In the genomic region with DNA sequence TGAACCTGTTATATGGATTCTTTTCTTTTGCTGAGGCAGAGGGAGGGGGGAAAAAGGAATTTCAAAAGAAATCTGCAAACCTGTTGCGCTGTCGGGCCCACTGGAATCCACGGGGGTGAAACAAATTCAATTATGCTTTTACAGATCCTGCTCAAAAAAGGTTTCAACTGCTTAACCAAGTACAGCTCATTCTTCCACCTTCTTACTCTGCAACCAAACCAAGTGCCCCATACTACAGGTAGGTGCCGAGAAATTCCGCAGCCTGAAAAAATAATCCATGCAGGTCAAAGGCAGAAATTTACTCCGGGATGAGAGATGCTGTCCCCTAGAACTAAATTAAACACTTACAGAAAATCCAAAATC, we compare ENCODE assay signal across 8 cellular contexts.
DNase-seq lines count a peak whose midpoint lies in the region; ATAC-seq lines count a peak whose summit lies in the region.

No MANE protein-coding gene starts in this region.

- H3K9ac ChIP-seq in duodenal mucosa (ENCODE audit: low read depth in 1 of 2, low read length in 2 of 2) (peak overlapping the region; percentile 53 to 91), mucosa of stomach (ENCODE audit: low read length) (peak overlapping the region; percentile 66)

- H3K36me3 Mint-ChIP-seq in stimulated activated naive CD8-positive, alpha-beta T cell treated with anti-CD3 and anti-CD28 coated beads, Interleukin-15, Interleukin-2, amounts not matched to agents 100 ng/mL and 50 ng/mL, for 24 hours (ENCODE audit: low read depth), result no peaks in the 10 kb centered on the region

- H3K9me3 Mint-ChIP-seq in stimulated activated naive CD8-positive, alpha-beta T cell treated with anti-CD3 and anti-CD28 coated beads, Interleukin-15, Interleukin-2, amounts not matched to agents 100 ng/mL and 50 ng/mL, for 24 hours, result no peaks in the 10 kb centered on the region

- peak overlapping the region; percentile 12 for H3K4me3 Mint-ChIP-seq in stimulated activated naive CD8-positive, alpha-beta T cell treated with anti-CD3 and anti-CD28 coated beads, Interleukin-15, Interleukin-2, amounts not matched to agents 100 ng/mL and 50 ng/mL, for 24 hours

- H3K4me1 ChIP-seq in duodenal mucosa (ENCODE audit: control insufficient read depth in 1 of 2, insufficient read depth in 2 of 2, low read length in 2 of 2), result peaks cover 8 to 14% of the 10 kb centered on the region in 2 donors
- peaks cover 5% of the 10 kb centered on the region for H3K4me1 ChIP-seq in mucosa of stomach (ENCODE audit: control insufficient read depth, insufficient read depth, low read length)

- H3K4me1 Mint-ChIP-seq in stimulated activated naive CD8-positive, alpha-beta T cell treated with anti-CD3 and anti-CD28 coated beads, Interleukin-15, Interleukin-2, amounts not matched to agents 100 ng/mL and 50 ng/mL, for 24 hours (ENCODE audit: low read depth), result peaks cover 47% of the 10 kb centered on the region

- H3K36me3 ChIP-seq in duodenal mucosa (ENCODE audit: control insufficient read depth in 1 of 2, insufficient read depth in 2 of 2, low read length in 2 of 2) (no peaks in the 10 kb centered on the region), mucosa of stomach (ENCODE audit: control insufficient read depth, insufficient read depth, low read length) (no peaks in the 10 kb centered on the region)

- H3K27me3 ChIP-seq in duodenal mucosa (ENCODE audit: control insufficient read depth in 1 of 2, insufficient read depth in 2 of 2, low read length in 2 of 2), result no peaks in the 10 kb centered on the region
- no peaks in the 10 kb centered on the region for H3K27me3 ChIP-seq in mucosa of stomach (ENCODE audit: control insufficient read depth, insufficient read depth, low read length)

- H3K4me3 ChIP-seq in duodenal mucosa (ENCODE audit: low read depth in 1 of 2, low read length in 2 of 2) (peak overlapping the region; percentile 69 to 73), mucosa of stomach (ENCODE audit: low read length) (peak overlapping the region; percentile 17)

- no peaks in the 10 kb centered on the region for H3K9me3 ChIP-seq in duodenal mucosa (ENCODE audit: control insufficient read depth in 1 of 2, low read length in 2 of 2)
- no peaks in the 10 kb centered on the region for H3K9me3 ChIP-seq in mucosa of stomach (ENCODE audit: control insufficient read depth, low read length)

- no peak for DNase-seq in stimulated activated naive CD8-positive, alpha-beta T cell treated with anti-CD3 and anti-CD28 coated beads, Interleukin-15, Interleukin-2, amounts not matched to agents 100 U/mL and 50 U/mL, for 24 hours
- no peak for DNase-seq in NCI-H748 treated with DMSO at 0.1 percent for 48 hours (lab: John Stamatoyannopoulos, UW)
- DNase-seq in activated CD4-positive, alpha-beta T cell treated with anti-CD3 and anti-CD28 coated beads for 48 hours, result no peak

- H3K27ac Mint-ChIP-seq in stimulated activated naive CD8-positive, alpha-beta T cell treated with anti-CD3 and anti-CD28 coated beads, Interleukin-15, Interleukin-2, amounts not matched to agents 100 ng/mL and 50 ng/mL, for 24 hours, result no peak overlapping the region

- ATAC-seq in stimulated activated naive CD8-positive, alpha-beta T cell treated with anti-CD3 and anti-CD28 coated beads, Interleukin-15, Interleukin-2, amounts not matched to agents 100 U/mL and 50 U/mL, for 24 hours, result no peak
- no peak for ATAC-seq in HG03025 (IDR thresholded peaks at IDR 0.05; ENCODE audit: low FRiP score, unreplicated experiment)
- no peak for ATAC-seq in HG03139 (IDR thresholded peaks at IDR 0.05; ENCODE audit: unreplicated experiment)

- peak overlapping the region; percentile 53 for H3K27ac ChIP-seq in duodenal mucosa (ENCODE audit: low read depth, low read length)

- H3K27me3 Mint-ChIP-seq in stimulated activated naive CD8-positive, alpha-beta T cell treated with anti-CD3 and anti-CD28 coated beads, Interleukin-15, Interleukin-2, amounts not matched to agents 100 ng/mL and 50 ng/mL, for 24 hours, result no peaks in the 10 kb centered on the region
